Comparison of ENCODE assay signal across 8 cellular contexts in the genomic region with DNA sequence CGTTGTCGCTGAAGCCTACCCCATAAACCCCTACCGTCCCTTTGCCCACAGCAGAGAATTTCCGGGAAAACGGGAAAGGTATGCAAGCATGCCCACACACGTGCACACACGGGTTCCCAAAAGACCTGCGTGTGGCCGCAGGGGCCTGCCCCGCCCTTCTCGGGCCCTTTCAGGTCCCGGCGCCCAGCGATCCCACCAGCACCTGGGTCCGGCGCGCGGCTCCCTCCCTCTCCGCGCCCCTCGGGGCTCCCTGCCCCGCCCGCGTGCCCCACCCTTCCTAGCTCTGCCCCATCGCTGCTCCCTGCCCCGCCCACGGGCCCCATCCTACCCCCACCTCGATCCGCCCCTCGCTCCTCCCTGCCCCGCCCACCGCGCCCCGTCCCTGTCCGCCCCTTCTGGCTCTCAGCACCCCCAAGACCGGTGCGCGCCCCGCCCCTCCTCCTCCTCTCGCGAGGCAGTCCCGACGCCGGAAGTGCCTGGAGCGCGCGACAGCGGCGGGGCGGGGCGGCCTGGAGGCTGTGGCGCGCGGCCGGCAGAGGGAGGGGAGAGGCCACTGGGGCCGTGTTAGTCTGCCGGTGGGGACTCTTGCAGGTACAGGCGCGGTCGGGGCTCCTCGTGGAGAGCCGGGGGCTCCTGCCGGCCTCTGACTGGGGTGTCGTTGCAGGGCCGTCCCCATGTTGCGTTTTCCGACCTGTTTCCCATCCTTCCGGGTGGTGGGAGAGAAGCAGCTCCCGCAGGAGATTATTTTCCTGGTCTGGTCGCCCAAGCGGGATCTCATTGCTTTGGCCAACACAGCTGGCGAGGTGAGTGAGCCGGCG. TPM values are rescaled to one million over a fixed set of nuclear protein-coding genes. Genes with fewer than 3 reads are reported as not detected.
DNase-seq lines count a peak whose midpoint lies in the region; ATAC-seq and TF ChIP-seq lines count a peak whose summit lies in the region.

A gene with protein sequence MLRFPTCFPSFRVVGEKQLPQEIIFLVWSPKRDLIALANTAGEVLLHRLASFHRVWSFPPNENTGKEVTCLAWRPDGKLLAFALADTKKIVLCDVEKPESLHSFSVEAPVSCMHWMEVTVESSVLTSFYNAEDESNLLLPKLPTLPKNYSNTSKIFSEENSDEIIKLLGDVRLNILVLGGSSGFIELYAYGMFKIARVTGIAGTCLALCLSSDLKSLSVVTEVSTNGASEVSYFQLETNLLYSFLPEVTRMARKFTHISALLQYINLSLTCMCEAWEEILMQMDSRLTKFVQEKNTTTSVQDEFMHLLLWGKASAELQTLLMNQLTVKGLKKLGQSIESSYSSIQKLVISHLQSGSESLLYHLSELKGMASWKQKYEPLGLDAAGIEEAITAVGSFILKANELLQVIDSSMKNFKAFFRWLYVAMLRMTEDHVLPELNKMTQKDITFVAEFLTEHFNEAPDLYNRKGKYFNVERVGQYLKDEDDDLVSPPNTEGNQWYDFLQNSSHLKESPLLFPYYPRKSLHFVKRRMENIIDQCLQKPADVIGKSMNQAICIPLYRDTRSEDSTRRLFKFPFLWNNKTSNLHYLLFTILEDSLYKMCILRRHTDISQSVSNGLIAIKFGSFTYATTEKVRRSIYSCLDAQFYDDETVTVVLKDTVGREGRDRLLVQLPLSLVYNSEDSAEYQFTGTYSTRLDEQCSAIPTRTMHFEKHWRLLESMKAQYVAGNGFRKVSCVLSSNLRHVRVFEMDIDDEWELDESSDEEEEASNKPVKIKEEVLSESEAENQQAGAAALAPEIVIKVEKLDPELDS (plus strand): TSS at position 510 of the 818 bp plus-strand sequence. CDS start 165 bp downstream, at position 675.

- peaks cover 17% of the 10 kb centered on the region for H3K36me3 ChIP-seq in adipocyte (ENCODE audit: control insufficient read depth, insufficient read depth, low read length, severe bottlenecking)
- peaks cover 0 to 20% (median 13%) of the 10 kb centered on the region in 9 donors for H3K36me3 ChIP-seq in heart left ventricle
- H3K36me3 ChIP-seq in transverse colon, result peaks cover 0 to 11% (median 0%) of the 10 kb centered on the region in 4 donors

- ATAC-seq in HG02798 (IDR thresholded peaks at IDR 0.05; ENCODE audit: poor library complexity, unreplicated experiment) (peak; percentile 98), heart left ventricle (peak; percentile 95 to 98 (median 98))

- peak within 1 kb of the TSS in 11 of 12 donors; percentile 54 to 86 (median 75) for H3K27ac ChIP-seq in heart left ventricle
- H3K27ac ChIP-seq in transverse colon, result peak within 1 kb of the TSS; percentile 81 to 88 (median 84)

- DNase-seq in GM13976 (ENCODE audit: low spot score) (peak; percentile 99), NCI-H1417 treated with DMSO at 0.1 percent for 48 hours (lab: John Stamatoyannopoulos, UW) (peak; percentile 26), T follicular helper cell (ENCODE audit: low read depth) (peak; percentile 97), adipocyte (ENCODE audit: low read depth) (peak; percentile 97), heart left ventricle (peak; percentile 95 to 98 (median 97)), pons (ENCODE audit: low spot score) (peak; percentile 79), transverse colon (peak; percentile 99)

- no peaks in the 10 kb centered on the region for H3K9me3 ChIP-seq in adipocyte (ENCODE audit: control insufficient read depth, low read length)
- peaks cover 0 to 4% (median 0%) of the 10 kb centered on the region in 12 donors for H3K9me3 ChIP-seq in heart left ventricle
- no peaks in the 10 kb centered on the region for H3K9me3 ChIP-seq in transverse colon

- H3K4me3 ChIP-seq in adipocyte (ENCODE audit: low read length) (peak within 1 kb of the TSS; percentile 98), heart left ventricle (peak within 1 kb of the TSS; percentile 50 to 97 (median 94)), transverse colon (peak within 1 kb of the TSS; percentile 80 to 97 (median 92))

- H3K27me3 ChIP-seq in adipocyte (replicated peaks; ENCODE audit: control insufficient read depth, insufficient read depth, low read length) (no peaks in the 10 kb centered on the region), heart left ventricle (no peaks in the 10 kb centered on the region), transverse colon (no peaks in the 10 kb centered on the region)

- intact Hi-C loops in heart left ventricle (cut with DNase I) (loop anchor here in 4 of 10 donors (2.0 to 10.0 kb wide), 6 partner anchors 64 to 892 kb away; a partner anchor contains a TSS), transverse colon (cut with DNase I; ENCODE audit: low total_unique reads) (loop anchor here (10.0 kb wide), 1 partner anchor 792 kb away; a partner anchor contains a TSS)

- 0 to 1% (median 0%) methylated on average over 12 to 74 of the region's 74 CpGs for WGBS in heart left ventricle, 4 donors
- WGBS in transverse colon (ENCODE audit: low coverage in 1 of 2), 2 donors, result 0% methylated on average over 28 of the region's 74 CpGs; no CpG with 5 or more reads in 1 of the 2 donors

- H3K4me1 ChIP-seq in adipocyte (ENCODE audit: control insufficient read depth, insufficient read depth, low read length) (peaks cover 14% of the 10 kb centered on the region), heart left ventricle (peaks cover 0 to 32% (median 10%) of the 10 kb centered on the region in 12 donors), transverse colon (peaks cover 0 to 18% (median 11%) of the 10 kb centered on the region in 4 donors)

- no peak for TF ChIP-seq EP300 in transverse colon (IDR thresholded peaks at IDR 0.05; ENCODE audit: low read depth)

- in situ Hi-C loops in GM13976 (cut with MboI; ENCODE audit: low sequenced_read_pairs, unreplicated experiment) (no loop called here), transverse colon (cut with MboI; ENCODE audit: low pct_ligation_motif_present in 1 of 4, low pct_unique_long_range_greater_than_20kb in 1 of 4, low sequenced_read_pairs in 3 of 4) (no loop called here)

- TF ChIP-seq POLR2A in heart left ventricle (IDR thresholded peaks at IDR 0.05) (peak in 1 of 2 donors; percentile 65), transverse colon (IDR thresholded peaks at IDR 0.05) (peak; percentile 76)

- peak within 1 kb of the TSS; percentile 97 for H3K9ac ChIP-seq in adipocyte (ENCODE audit: low read length)

- TF ChIP-seq CTCF in GM13976 (IDR thresholded peaks at IDR 0.05; ENCODE audit: borderline replicate concordance, control extremely low read depth, extremely low read depth, insufficient read depth, missing control alignments) (peak; percentile 7), heart left ventricle (IDR thresholded peaks at IDR 0.05) (peak in 5 of 12 donors; percentile 10 to 24 (median 18)), transverse colon (IDR thresholded peaks at IDR 0.05) (no peak)

RNA-seq across cellular contexts. Expression of the gene that starts here (rescaled TPM):
- total RNA-seq in heart left ventricle (10 to 100 TPM in 7 of 9 donors, 1 to 10 TPM in 2; 6.7 to 15.5 (median 12.5) TPM), transverse colon (10 to 100 TPM; 27.7 to 48.0 (median 36.4) TPM)
- polyA plus RNA-seq in heart left ventricle, result 10 to 100 TPM; 10.6 to 11.3 TPM

Comparison
In these comparisons a context has a peak if more than half of its experiments do, and no peak if none do; other contexts are left out.
1. Peak in every context shown above with its lines: DNase-seq, ATAC-seq, H3K4me3 ChIP-seq and H3K27ac ChIP-seq.
2. DNase-seq: peak in every context shown above with its lines; median percentile 99 in GM13976; 99 in transverse colon; 97 in T follicular helper cell; 97 in adipocyte; 97 in heart left ventricle; 79 in pons; 26 in NCI-H1417 treated with DMSO at 0.1 percent for 48 hours.